ENCODE assay signal across 23 cellular contexts in genomic region chr13:104171132-104171531, GRCh38.
DNase-seq lines count a peak whose midpoint lies in the region; ATAC-seq and TF ChIP-seq lines count a peak whose summit lies in the region.
"Had no signal": no experiment of that assay in that cellular context is flagged by ENCODE, and none has a peak within 500 bp of the region (broad histone marks: within the 10 kb centered on the region; RNA-seq: fewer than 3 reads in every experiment).

No MANE protein-coding gene starts in this region.

- H3K27ac Mint-ChIP-seq in Caco-2 (ENCODE audit: unreplicated experiment) = no peak overlapping the region
- no peak overlapping the region for H3K27ac Mint-ChIP-seq in effector memory CD8-positive, alpha-beta T cell
- H3K27ac Mint-ChIP-seq: activated naive CD4-positive, alpha-beta T cell treated with anti-CD3 and anti-CD28 coated beads, Interleukin-2, amount 50 U/mL, for 24 hours; CD4-positive, alpha-beta memory T cell; nephron progenitor cell; stimulated activated naive CD8-positive, alpha-beta T cell treated with anti-CD3 and anti-CD28 coated beads, Interleukin-15, Interleukin-2, amounts not matched to agents 100 ng/mL and 50 ng/mL, for 24 hours had no signal

- no peaks in the 10 kb centered on the region for H3K4me1 Mint-ChIP-seq in Caco-2 (ENCODE audit: low read depth, unreplicated experiment)
- no peaks in the 10 kb centered on the region for H3K4me1 Mint-ChIP-seq in effector memory CD8-positive, alpha-beta T cell (ENCODE audit: low read depth in 2 of 2)
- H3K4me1 Mint-ChIP-seq: activated naive CD4-positive, alpha-beta T cell treated with anti-CD3 and anti-CD28 coated beads, Interleukin-2, amount 50 U/mL, for 24 hours; CD4-positive, alpha-beta memory T cell; nephron progenitor cell had no signal

- no peaks in the 10 kb centered on the region for H3K9me3 Mint-ChIP-seq in Caco-2 (ENCODE audit: unreplicated experiment)
- H3K9me3 Mint-ChIP-seq in effector memory CD8-positive, alpha-beta T cell = peaks cover 6 to 10% of the 10 kb centered on the region in 2 donors
- H3K9me3 Mint-ChIP-seq: nephron progenitor cell; stimulated activated naive CD8-positive, alpha-beta T cell treated with anti-CD3 and anti-CD28 coated beads, Interleukin-15, Interleukin-2, amounts not matched to agents 100 ng/mL and 50 ng/mL, for 24 hours had no signal

- H3K4me3 ChIP-seq in Caco-2 (ENCODE audit: low read depth, low read length) = no peak overlapping the region
- H3K4me3 ChIP-seq: MG63, skin epidermis had no signal

- H3K9me3 ChIP-seq in Caco-2 = no peaks in the 10 kb centered on the region
- H3K9me3 ChIP-seq: MG63 had no signal

- no peaks in the 10 kb centered on the region for H3K27me3 ChIP-seq in Caco-2 (replicated peaks; ENCODE audit: control insufficient read depth, insufficient read depth, low read length)
- H3K27me3 ChIP-seq: MG63 had no signal

- peak overlapping the region; percentile 99 for H3K27ac ChIP-seq in VCaP
- H3K27ac ChIP-seq: epithelial cell of prostate, RWPE1, skin epidermis had no signal

- CTCF ChIA-PET in Caco-2 (lab: Charles Lee) = no interaction called here

- H3K4me1 ChIP-seq in Caco-2 = no peaks in the 10 kb centered on the region

- DNase-seq in Caco-2 (peak in 1 of 2 experiments; percentile 9), NCI-H1092 treated with DMSO at 0.1 percent for 48 hours (lab: John Stamatoyannopoulos, UW) (peak; percentile 97), NCI-H2227 treated with DMSO at 0.1 percent for 48 hours (lab: John Stamatoyannopoulos, UW) (peak; percentile 26), sciatic nerve (ENCODE audit: low spot score) (no peak), GF-D8 (lab: John Stamatoyannopoulos, UW) (no peak)
- no peak for DNase-seq in effector memory CD8-positive, alpha-beta T cell
- no peak for DNase-seq in activated CD4-positive, alpha-beta T cell treated with anti-CD3 and anti-CD28 coated beads, Interleukin-2, amount 50 U/mL, for 4 hours
- DNase-seq: aorta; CD4-positive, alpha-beta memory T cell; central memory CD4-positive, alpha-beta T cell; MG63; NCI-H2171 treated with DMSO at 0.1 percent for 48 hours; nephron progenitor cell; stimulated activated CD4-positive, alpha-beta T cell treated with anti-CD3 and anti-CD28 coated beads, Interleukin-2, amount 100 ng/mL, for 48 hours; T-helper 9 cell; trophoblast cell had no signal

- no peak for TF ChIP-seq CTCF in Caco-2 (IDR thresholded peaks at IDR 0.05; ENCODE audit: insufficient read depth in 1 of 2, low read depth in 1 of 2, low read length in 1 of 2, severe bottlenecking in 1 of 2, unreplicated experiment in 1 of 2)
- no peak for TF ChIP-seq CTCF in VCaP (conservative IDR thresholded peaks at IDR 0.05)

- H3K36me3 Mint-ChIP-seq in Caco-2 (ENCODE audit: insufficient read depth, unreplicated experiment) = no peaks in the 10 kb centered on the region
- no peaks in the 10 kb centered on the region for H3K36me3 Mint-ChIP-seq in effector memory CD8-positive, alpha-beta T cell (ENCODE audit: insufficient read depth)
- H3K36me3 Mint-ChIP-seq: activated naive CD4-positive, alpha-beta T cell treated with anti-CD3 and anti-CD28 coated beads, Interleukin-2, amount 50 U/mL, for 24 hours; CD4-positive, alpha-beta memory T cell had no signal

- no peak for ATAC-seq in effector memory CD8-positive, alpha-beta T cell (replicated peaks)
- no peak for ATAC-seq in sciatic nerve
- ATAC-seq: activated CD4-positive, CD25-positive, alpha-beta regulatory T cell treated with anti-CD3 and anti-CD28 coated beads, Interleukin-2, amount 50 U/mL, for 24 hours had no signal

- BruUV-seq in Caco-2 (replicated peaks; lab: Mats Ljungman, UMichigan) = no TSS peak

- intact Hi-C loops in Caco-2 (cut with micrococcal nuclease; ENCODE audit: unreplicated experiment) = no loop called here
- intact Hi-C loops in sciatic nerve (cut with DNase I) = no loop called here

- peak overlapping the region; percentile 14 for H3K4me3 Mint-ChIP-seq in Caco-2 (ENCODE audit: unreplicated experiment)
- H3K4me3 Mint-ChIP-seq in effector memory CD8-positive, alpha-beta T cell = no peak overlapping the region
- H3K4me3 Mint-ChIP-seq: activated naive CD4-positive, alpha-beta T cell treated with anti-CD3 and anti-CD28 coated beads, Interleukin-2, amount 50 U/mL, for 24 hours; CD4-positive, alpha-beta memory T cell; nephron progenitor cell; stimulated activated naive CD8-positive, alpha-beta T cell treated with anti-CD3 and anti-CD28 coated beads, Interleukin-15, Interleukin-2, amounts not matched to agents 100 ng/mL and 50 ng/mL, for 24 hours had no signal

- POLR2A ChIA-PET in Caco-2 (lab: Charles Lee) = no interaction called here

- no peaks in the 10 kb centered on the region for H3K36me3 ChIP-seq in Caco-2 (ENCODE audit: control insufficient read depth, insufficient read depth, low read length)
- H3K36me3 ChIP-seq: MG63 had no signal

- peaks cover 4% of the 10 kb centered on the region for H3K27me3 Mint-ChIP-seq in Caco-2 (ENCODE audit: insufficient read depth, unreplicated experiment)
- no peaks in the 10 kb centered on the region for H3K27me3 Mint-ChIP-seq in effector memory CD8-positive, alpha-beta T cell
- H3K27me3 Mint-ChIP-seq: activated naive CD4-positive, alpha-beta T cell treated with anti-CD3 and anti-CD28 coated beads, Interleukin-2, amount 50 U/mL, for 24 hours; CD4-positive, alpha-beta memory T cell; stimulated activated naive CD8-positive, alpha-beta T cell treated with anti-CD3 and anti-CD28 coated beads, Interleukin-15, Interleukin-2, amounts not matched to agents 100 ng/mL and 50 ng/mL, for 24 hours had no signal

Comparison
In these comparisons a context has a peak if more than half of its experiments do, and no peak if none do; other contexts are left out.
1. DNase-seq: peak in NCI-H1092 treated with DMSO at 0.1 percent for 48 hours (single experiment) and NCI-H2227 treated with DMSO at 0.1 percent for 48 hours (single experiment); none in effector memory CD8-positive, alpha-beta T cell (0 of 3), sciatic nerve (single experiment), GF-D8 (single experiment) and activated CD4-positive, alpha-beta T cell treated with anti-CD3 and anti-CD28 coated beads, Interleukin-2, amount 50 U/mL, for 4 hours (0 of 2).